1 cellular context compared by ENCODE assay signal in the genomic region with DNA sequence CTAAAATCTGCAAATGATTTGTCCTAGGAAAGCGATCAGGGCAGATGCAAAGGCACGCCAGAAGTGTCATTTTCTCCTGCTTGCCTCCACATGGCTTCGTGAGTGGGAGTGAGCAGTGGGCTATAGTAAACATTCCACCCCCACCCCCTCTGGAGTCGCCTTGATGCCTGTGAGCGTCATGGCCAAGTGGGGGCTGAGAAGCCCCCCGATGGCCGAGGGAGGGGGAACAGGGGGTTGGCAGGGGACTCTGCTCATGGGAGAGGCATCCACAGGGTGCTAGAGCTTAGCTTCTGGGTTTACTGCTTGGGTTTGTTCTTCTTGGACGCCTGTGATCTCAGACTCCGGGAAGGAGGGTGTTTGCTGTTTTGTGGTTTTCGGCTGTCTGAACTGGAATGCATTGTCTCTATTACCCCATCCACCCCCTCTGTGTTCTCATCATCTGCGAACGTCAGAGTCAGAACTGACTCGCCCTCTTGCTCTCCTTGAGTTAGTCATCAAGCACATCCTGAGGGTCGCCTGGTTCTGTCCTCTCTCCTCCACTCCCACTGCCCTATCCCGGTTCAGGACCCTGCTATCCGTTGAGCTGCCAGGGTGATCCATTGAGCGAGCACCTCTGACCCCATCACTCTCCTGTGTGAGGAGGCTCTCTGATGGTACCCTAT.
TF ChIP-seq lines count a peak whose summit lies in the region.

No MANE protein-coding gene starts in this region.

TF ChIP-seq in A549, 52 proteins besides CTCF, POLR2A, EP300 and RAD21 (continued from another document):
- TF ChIP-seq, protein P1, sequence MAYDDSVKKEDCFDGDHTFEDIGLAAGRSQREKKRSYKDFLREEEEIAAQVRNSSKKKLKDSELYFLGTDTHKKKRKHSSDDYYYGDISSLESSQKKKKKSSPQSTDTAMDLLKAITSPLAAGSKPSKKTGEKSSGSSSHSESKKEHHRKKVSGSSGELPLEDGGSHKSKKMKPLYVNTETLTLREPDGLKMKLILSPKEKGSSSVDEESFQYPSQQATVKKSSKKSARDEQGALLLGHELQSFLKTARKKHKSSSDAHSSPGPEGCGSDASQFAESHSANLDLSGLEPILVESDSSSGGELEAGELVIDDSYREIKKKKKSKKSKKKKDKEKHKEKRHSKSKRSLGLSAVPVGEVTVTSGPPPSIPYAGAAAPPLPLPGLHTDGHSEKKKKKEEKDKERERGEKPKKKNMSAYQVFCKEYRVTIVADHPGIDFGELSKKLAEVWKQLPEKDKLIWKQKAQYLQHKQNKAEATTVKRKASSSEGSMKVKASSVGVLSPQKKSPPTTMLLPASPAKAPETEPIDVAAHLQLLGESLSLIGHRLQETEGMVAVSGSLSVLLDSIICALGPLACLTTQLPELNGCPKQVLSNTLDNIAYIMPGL (CRISPR knock-in tag; IDR thresholded peaks at IDR 0.05; ENCODE audit: borderline replicate concordance) = 0 out of 2 replicates have a peak, but pooled peaks have one; percentile 64
- TF ChIP-seq TFCP2L1 (CRISPR knock-in tag; IDR thresholded peaks at IDR 0.05) (peak; percentile 86; the same call in 1 of the 2 replicates), EHF (CRISPR knock-in tag; IDR thresholded peaks at IDR 0.05) (peak; percentile 96), MAZ (IDR thresholded peaks at IDR 0.05; ENCODE audit: borderline replicate concordance, low read depth, low read length) (no peak), MAFK (IDR thresholded peaks at IDR 0.05; ENCODE audit: partially characterized antibody) (peak; percentile 32), FOXS1 (CRISPR knock-in tag; IDR thresholded peaks at IDR 0.05) (peak; percentile 79; the same call in 1 of the 2 replicates), CEBPB (IDR thresholded peaks at IDR 0.05) (peak; percentile 86 to 94), RCOR1 (IDR thresholded peaks at IDR 0.05; ENCODE audit: low read depth, low read length) (no peak), ZSCAN20 (CRISPR knock-in tag; IDR thresholded peaks at IDR 0.05) (peak; percentile 94), ZC3H11A (IDR thresholded peaks at IDR 0.05) (no peak), GATA3 (IDR thresholded peaks at IDR 0.05; ENCODE audit: borderline replicate concordance) (peak; percentile 98), CBX2 (IDR thresholded peaks at IDR 0.05; ENCODE audit: borderline replicate concordance, low read depth) (no peak), NFE2L2 (conservative IDR thresholded peaks at IDR 0.05; ENCODE audit: low read length) (no peak)
- TF ChIP-seq, protein P2, sequence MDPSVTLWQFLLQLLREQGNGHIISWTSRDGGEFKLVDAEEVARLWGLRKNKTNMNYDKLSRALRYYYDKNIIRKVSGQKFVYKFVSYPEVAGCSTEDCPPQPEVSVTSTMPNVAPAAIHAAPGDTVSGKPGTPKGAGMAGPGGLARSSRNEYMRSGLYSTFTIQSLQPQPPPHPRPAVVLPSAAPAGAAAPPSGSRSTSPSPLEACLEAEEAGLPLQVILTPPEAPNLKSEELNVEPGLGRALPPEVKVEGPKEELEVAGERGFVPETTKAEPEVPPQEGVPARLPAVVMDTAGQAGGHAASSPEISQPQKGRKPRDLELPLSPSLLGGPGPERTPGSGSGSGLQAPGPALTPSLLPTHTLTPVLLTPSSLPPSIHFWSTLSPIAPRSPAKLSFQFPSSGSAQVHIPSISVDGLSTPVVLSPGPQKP (IDR thresholded peaks at IDR 0.05; ENCODE audit: low read depth, low read length) = no peak
- TF ChIP-seq, protein P3, sequence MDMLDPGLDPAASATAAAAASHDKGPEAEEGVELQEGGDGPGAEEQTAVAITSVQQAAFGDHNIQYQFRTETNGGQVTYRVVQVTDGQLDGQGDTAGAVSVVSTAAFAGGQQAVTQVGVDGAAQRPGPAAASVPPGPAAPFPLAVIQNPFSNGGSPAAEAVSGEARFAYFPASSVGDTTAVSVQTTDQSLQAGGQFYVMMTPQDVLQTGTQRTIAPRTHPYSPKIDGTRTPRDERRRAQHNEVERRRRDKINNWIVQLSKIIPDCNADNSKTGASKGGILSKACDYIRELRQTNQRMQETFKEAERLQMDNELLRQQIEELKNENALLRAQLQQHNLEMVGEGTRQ (IDR thresholded peaks at IDR 0.05) = no peak
